9 cellular contexts compared by ENCODE assay signal in genomic region chr20:22403860-22404608, GRCh38.
DNase-seq lines count a peak whose midpoint lies in the region; ATAC-seq and TF ChIP-seq lines count a peak whose summit lies in the region.
"Had no signal": no experiment of that assay in that cellular context is flagged by ENCODE, and none has a peak within 500 bp of the region (broad histone marks: within the 10 kb centered on the region; RNA-seq: fewer than 3 reads in every experiment).

No MANE protein-coding gene starts in this region.

- POLR2A ChIA-PET in Panc1 (lab: Charles Lee) = no interaction called here

- H3K27ac ChIP-seq in Panc1 (ENCODE audit: low read length) (peak overlapping the region; percentile 87), iPS-20b (ENCODE audit: low read length) (no peak overlapping the region)

- no peaks in the 10 kb centered on the region for H3K27me3 ChIP-seq in Panc1 (ENCODE audit: control insufficient read depth, insufficient read depth, low read length)
- peaks cover 65% of the 10 kb centered on the region for H3K27me3 ChIP-seq in iPS-20b (ENCODE audit: insufficient read depth, low read length)

- intact Hi-C loops in Panc1 (cut with micrococcal nuclease; ENCODE audit: unreplicated experiment) = no loop called here

- CTCF ChIA-PET in Panc1 (lab: Charles Lee) = no interaction called here

- no peak overlapping the region for H3K9ac ChIP-seq in iPS-20b (ENCODE audit: low read depth, low read length)

- H3K4me1 ChIP-seq in Panc1 (ENCODE audit: control insufficient read depth, insufficient read depth, low read length) (peaks cover 30% of the 10 kb centered on the region), iPS-20b (ENCODE audit: insufficient read depth, low read length) (peaks cover 23% of the 10 kb centered on the region; the same call in 1 of the 2 replicates)

- TF ChIP-seq CTCF in Panc1 (IDR thresholded peaks at IDR 0.05) = no peak

- no peaks in the 10 kb centered on the region for H3K4me1 Mint-ChIP-seq in stimulated activated memory B cell treated with anti-CD40 and anti-IgM and Interleukin-4, amounts not matched to agents 10 μg/mL and 1 μg/mL and 100 μg/mL, for 72 hours
- no peaks in the 10 kb centered on the region for H3K4me1 Mint-ChIP-seq in T-helper 2 cell treated with Interferon-gamma antibody and Interleukin-4, amounts not matched to agents 5 μg/mL and 100 μg/mL, for 36 hours (ENCODE audit: low read depth)

- H3K4me3 ChIP-seq in Panc1 (ENCODE audit: low read depth in 2 of 2, low read length in 2 of 2) = peak overlapping the region; percentile 37 to 58
- peak overlapping the region; percentile 50 for H3K4me3 ChIP-seq in iPS-20b (ENCODE audit: low read length)

- no peaks in the 10 kb centered on the region for H3K36me3 Mint-ChIP-seq in stimulated activated memory B cell treated with anti-CD40 and anti-IgM and Interleukin-4, amounts not matched to agents 10 μg/mL and 1 μg/mL and 100 μg/mL, for 72 hours
- H3K36me3 Mint-ChIP-seq in T-helper 2 cell treated with Interferon-gamma antibody and Interleukin-4, amounts not matched to agents 5 μg/mL and 100 μg/mL, for 36 hours (ENCODE audit: low read depth) = no peaks in the 10 kb centered on the region

- peaks cover 17% of the 10 kb centered on the region for H3K27me3 Mint-ChIP-seq in stimulated activated memory B cell treated with anti-CD40 and anti-IgM and Interleukin-4, amounts not matched to agents 10 μg/mL and 1 μg/mL and 100 μg/mL, for 72 hours
- no peaks in the 10 kb centered on the region for H3K27me3 Mint-ChIP-seq in T-helper 2 cell treated with Interferon-gamma antibody and Interleukin-4, amounts not matched to agents 5 μg/mL and 100 μg/mL, for 36 hours (ENCODE audit: low read depth)

- TF ChIP-seq POLR2A in GM18505 (IDR thresholded peaks at IDR 0.05; ENCODE audit: borderline replicate concordance, extremely low read depth, insufficient read depth, insufficient read length) = no peak

- DNase-seq in H4 (ENCODE audit: low spot score) (peak; percentile 50), Panc1 (ENCODE audit: low read depth, low spot score) (no peak), AG08396 (ENCODE audit: low spot score) (no peak)
- DNase-seq in T-helper 2 cell treated with Interferon-gamma antibody and Interleukin-4, amounts not matched to agents 5 μg/mL and 100 μg/mL, for 36 hours (ENCODE audit: low spot score) = no peak
- DNase-seq: central memory CD4-positive, alpha-beta T cell had no signal

- in situ Hi-C loops in Panc1 (cut with HindIII; ENCODE audit: low pct_unique_long_range_greater_than_20kb, low sequenced_read_pairs) = no loop called here

- no peak overlapping the region for H3K27ac Mint-ChIP-seq in stimulated activated memory B cell treated with anti-CD40 and anti-IgM and Interleukin-4, amounts not matched to agents 10 μg/mL and 1 μg/mL and 100 μg/mL, for 72 hours
- H3K27ac Mint-ChIP-seq in T-helper 2 cell treated with Interferon-gamma antibody and Interleukin-4, amounts not matched to agents 5 μg/mL and 100 μg/mL, for 36 hours = no peak overlapping the region

- no peaks in the 10 kb centered on the region for H3K9me3 ChIP-seq in Panc1 (ENCODE audit: control insufficient read depth, insufficient read depth, low read depth, low read length)
- H3K9me3 ChIP-seq in iPS-20b (ENCODE audit: insufficient read depth, low read depth, low read length) = no peaks in the 10 kb centered on the region

- H3K4me3 Mint-ChIP-seq in stimulated activated memory B cell treated with anti-CD40 and anti-IgM and Interleukin-4, amounts not matched to agents 10 μg/mL and 1 μg/mL and 100 μg/mL, for 72 hours = peak overlapping the region; percentile 58
- no peak overlapping the region for H3K4me3 Mint-ChIP-seq in T-helper 2 cell treated with Interferon-gamma antibody and Interleukin-4, amounts not matched to agents 5 μg/mL and 100 μg/mL, for 36 hours

- H3K9me3 Mint-ChIP-seq in stimulated activated memory B cell treated with anti-CD40 and anti-IgM and Interleukin-4, amounts not matched to agents 10 μg/mL and 1 μg/mL and 100 μg/mL, for 72 hours = peaks cover 3% of the 10 kb centered on the region
- H3K9me3 Mint-ChIP-seq in T-helper 2 cell treated with Interferon-gamma antibody and Interleukin-4, amounts not matched to agents 5 μg/mL and 100 μg/mL, for 36 hours = peaks cover 3% of the 10 kb centered on the region

- ATAC-seq in Panc1 = peak; percentile 85
- ATAC-seq in stimulated activated memory B cell treated with anti-CD40 and anti-IgM and Interleukin-4, amounts not matched to agents 10 μg/mL and 1 μg/mL and 100 μg/mL, for 72 hours = no peak
- no peak for ATAC-seq in HG03196 (IDR thresholded peaks at IDR 0.05; ENCODE audit: unreplicated experiment)
- ATAC-seq in GM18505 (IDR thresholded peaks at IDR 0.05; ENCODE audit: unreplicated experiment) = no peak

- BruUV-seq in Panc1 (replicated peaks; lab: Mats Ljungman, UMichigan) = no TSS peak

- H3K36me3 ChIP-seq in Panc1 (ENCODE audit: control insufficient read depth, insufficient read depth, low read length) (no peaks in the 10 kb centered on the region), iPS-20b (ENCODE audit: insufficient read depth, low read depth, low read length) (no peaks in the 10 kb centered on the region)
